10 cellular contexts compared by ENCODE assay signal in the genomic region with DNA sequence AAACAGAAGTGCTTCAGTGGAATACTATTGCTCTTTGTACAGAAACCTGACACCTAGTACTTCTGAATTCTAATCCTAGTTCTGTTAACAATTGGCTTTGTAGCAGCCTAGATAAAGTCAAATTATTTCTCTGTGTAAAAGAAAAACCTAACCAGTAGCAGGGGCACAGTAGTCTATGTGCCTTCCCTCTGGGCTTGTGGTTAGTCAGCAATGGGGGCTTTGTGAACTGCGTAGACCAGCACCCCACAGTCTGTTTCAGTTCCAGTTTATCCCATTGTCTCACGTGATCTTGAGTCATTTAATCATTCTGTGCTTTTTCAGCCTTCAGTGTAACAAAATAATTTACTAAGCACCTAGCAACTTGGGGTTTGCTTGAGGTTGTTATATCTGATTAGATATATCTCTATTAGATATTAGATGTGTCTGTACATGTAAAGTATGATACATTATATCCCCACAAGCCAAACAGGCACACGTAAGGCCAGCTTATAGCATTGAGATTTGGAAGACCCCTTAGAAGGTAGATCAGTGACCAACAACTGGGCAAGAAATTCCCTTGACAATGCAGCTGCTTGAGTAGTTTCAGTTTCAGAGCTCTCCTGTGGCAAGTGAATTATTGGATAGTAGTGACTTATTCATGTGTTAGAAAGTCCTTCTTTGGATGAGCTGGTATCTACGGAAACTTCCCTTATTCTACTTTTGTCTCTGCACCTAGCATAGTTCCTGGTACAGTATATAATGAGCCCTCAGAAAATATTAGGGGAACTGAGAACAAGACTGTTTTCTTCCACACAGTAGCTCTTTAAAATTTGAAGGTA. TPM values are rescaled to one million over a fixed set of nuclear protein-coding genes. Genes with fewer than 3 reads are reported as not detected.
DNase-seq lines count a peak whose midpoint lies in the region; ATAC-seq and TF ChIP-seq lines count a peak whose summit lies in the region.
"Had no signal": no experiment of that assay in that cellular context is flagged by ENCODE, and none has a peak within 500 bp of the region (broad histone marks: within the 10 kb centered on the region; RNA-seq: fewer than 3 reads in every experiment).

No MANE protein-coding gene starts in this region.

- intact Hi-C loops in body of pancreas (cut with DNase I) = no loop called here

- H4K20me1 ChIP-seq in OCI-LY3 (ENCODE audit: insufficient read depth, low read length) = no peaks in the 10 kb centered on the region

- TF ChIP-seq POLR2A in body of pancreas (IDR thresholded peaks at IDR 0.05) = no peak

- H3K4me1 ChIP-seq in OCI-LY3 (ENCODE audit: low read length) (peaks cover 73% of the 10 kb centered on the region), body of pancreas (no peaks in the 10 kb centered on the region)

- no peak for DNase-seq in T-helper 1 cell
- DNase-seq in pons (ENCODE audit: low spot score) = peak; percentile 39
- DNase-seq in body of pancreas = no peak
- DNase-seq in activated CD4-positive, alpha-beta T cell treated with anti-CD3 and anti-CD28 coated beads for 48 hours = no peak
- DNase-seq in NCI-H1694 (lab: John Stamatoyannopoulos, UW) = no peak
- DNase-seq: NCI-H69, right cardiac atrium had no signal

- H3K4me3 ChIP-seq in OCI-LY3 (ENCODE audit: low read length) = peak overlapping the region; percentile 74
- no peak overlapping the region for H3K4me3 ChIP-seq in body of pancreas

- TF ChIP-seq CTCF in OCI-LY3 (IDR thresholded peaks at IDR 0.05; ENCODE audit: low read depth, low read length) = no peak
- TF ChIP-seq CTCF in body of pancreas (IDR thresholded peaks at IDR 0.05) = no peak

- H3K79me2 ChIP-seq in OCI-LY3 (ENCODE audit: low read length) = no peaks in the 10 kb centered on the region

- peak overlapping the region; percentile 98 for H3K4me2 ChIP-seq in OCI-LY3 (ENCODE audit: low read length)

- peak overlapping the region; percentile 12 for H3K27ac Mint-ChIP-seq in T-helper 1 cell treated with Interleukin-12 subunit alpha and Interleukin-12 subunit beta and Interleukin-4 antibody, amounts not matched to agents 30 μg/mL and 1 μg/mL, for 36 hours

- H3K4me3 Mint-ChIP-seq in T-helper 1 cell treated with Interleukin-12 subunit alpha and Interleukin-12 subunit beta and Interleukin-4 antibody, amounts not matched to agents 30 μg/mL and 1 μg/mL, for 36 hours = no peak overlapping the region

- H3K27ac ChIP-seq in OCI-LY3 (ENCODE audit: low read length) (peak overlapping the region; percentile 96), body of pancreas (no peak overlapping the region)

- no peak overlapping the region for H2AFZ ChIP-seq in OCI-LY3 (ENCODE audit: low read depth, low read length)

- 61 to 62% methylated on average over 4 of the region's 4 CpGs for WGBS in body of pancreas, 2 donors

- H3K36me3 Mint-ChIP-seq in T-helper 1 cell treated with Interleukin-12 subunit alpha and Interleukin-12 subunit beta and Interleukin-4 antibody, amounts not matched to agents 30 μg/mL and 1 μg/mL, for 36 hours (ENCODE audit: low read depth) = no peaks in the 10 kb centered on the region

- H3K27me3 Mint-ChIP-seq in T-helper 1 cell treated with Interleukin-12 subunit alpha and Interleukin-12 subunit beta and Interleukin-4 antibody, amounts not matched to agents 30 μg/mL and 1 μg/mL, for 36 hours (ENCODE audit: low read depth) = peaks cover 8% of the 10 kb centered on the region

- H3K27me3 ChIP-seq in OCI-LY3 (ENCODE audit: low read depth, low read length) (peaks cover 17% of the 10 kb centered on the region), body of pancreas (no peaks in the 10 kb centered on the region)

- H3K36me3 ChIP-seq in OCI-LY3 (replicated peaks; ENCODE audit: low read depth, low read length) = no peaks in the 10 kb centered on the region
- no peaks in the 10 kb centered on the region for H3K36me3 ChIP-seq in body of pancreas (replicated peaks in 1 of 2; ENCODE audit: insufficient read depth in 1 of 2, low read depth in 2 of 2)

- ATAC-seq in HG02884 (IDR thresholded peaks at IDR 0.05; ENCODE audit: unreplicated experiment) (peak; percentile 58), body of pancreas (no peak)

- H3K9me3 ChIP-seq in OCI-LY3 (ENCODE audit: insufficient read depth, low read length) (no peaks in the 10 kb centered on the region), body of pancreas (no peaks in the 10 kb centered on the region)

- peak overlapping the region; percentile 72 for H3K9ac ChIP-seq in OCI-LY3 (ENCODE audit: low read length)

- H3K9me3 Mint-ChIP-seq in T-helper 1 cell treated with Interleukin-12 subunit alpha and Interleukin-12 subunit beta and Interleukin-4 antibody, amounts not matched to agents 30 μg/mL and 1 μg/mL, for 36 hours = no peaks in the 10 kb centered on the region

- H3K4me1 Mint-ChIP-seq in T-helper 1 cell treated with Interleukin-12 subunit alpha and Interleukin-12 subunit beta and Interleukin-4 antibody, amounts not matched to agents 30 μg/mL and 1 μg/mL, for 36 hours (ENCODE audit: low read depth) = peaks cover 37% of the 10 kb centered on the region

RNA-seq across cellular contexts. Expression of a gene that starts 27.9 kb away (rescaled TPM):
- not detected for total RNA-seq in body of pancreas
- total RNA-seq: right cardiac atrium had no signal
